ENCODE assay signal across 15 cellular contexts in the genomic region with DNA sequence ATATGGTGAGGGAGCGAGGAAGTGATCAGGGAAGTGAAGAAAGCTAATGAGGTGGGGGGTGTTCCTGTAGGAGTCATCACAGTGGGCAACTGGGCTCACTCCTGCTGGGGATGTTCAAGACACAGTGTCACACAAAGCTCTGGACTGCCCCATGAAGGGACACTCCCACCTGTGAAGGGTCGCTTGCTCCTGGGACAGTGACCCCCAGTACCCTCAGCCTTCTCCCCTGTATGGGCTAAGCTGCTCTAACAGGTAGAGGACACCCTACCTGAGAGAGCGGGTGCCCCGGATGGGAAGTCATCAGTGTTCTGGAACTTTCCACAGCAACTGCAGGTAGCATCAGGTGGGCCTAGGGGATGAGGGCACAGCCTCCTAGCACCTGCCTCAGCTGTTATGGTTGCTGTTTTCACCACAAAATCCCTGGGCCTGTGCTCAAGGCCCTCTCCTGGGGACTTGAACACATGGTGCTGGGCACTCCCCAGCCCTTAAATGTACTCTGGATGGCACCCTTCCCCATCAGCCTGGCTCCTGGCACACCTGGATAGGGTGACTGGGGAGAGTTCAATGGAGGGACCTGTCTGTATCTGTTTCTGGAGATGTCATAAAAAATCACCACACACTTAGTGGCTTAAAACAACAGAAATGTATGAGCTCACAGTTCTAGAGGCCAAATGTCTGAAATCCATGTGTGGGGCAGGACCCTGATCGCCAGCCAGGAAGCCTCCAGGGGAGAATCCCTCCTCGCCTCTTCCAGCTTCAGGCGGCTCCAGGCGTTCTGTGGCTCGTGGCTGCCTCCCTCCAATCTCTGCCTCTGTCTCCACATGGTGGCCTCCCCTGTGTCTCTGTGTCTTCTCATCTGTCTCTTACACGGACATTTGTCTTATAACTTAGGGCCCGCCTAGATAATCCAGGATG.
A peak's percentile ranks its signal among the peaks of the same experiment; 100 is the strongest.
DNase-seq lines count a peak whose midpoint lies in the region; ATAC-seq and TF ChIP-seq lines count a peak whose summit lies in the region.
"Had no signal": no experiment of that assay in that cellular context is flagged by ENCODE, and none has a peak within 500 bp of the region (broad histone marks: within the 10 kb centered on the region; RNA-seq: fewer than 3 reads in every experiment).

No MANE protein-coding gene starts in this region.

- peaks cover 29% of the 10 kb centered on the region for H3K4me1 ChIP-seq in hepatocyte (ENCODE audit: insufficient read depth)
- H3K4me1 ChIP-seq: parathyroid adenoma had no signal

- DNase-seq in HFFc6 (peak; percentile 2), hepatocyte (ENCODE audit: low spot score) (peak; percentile 32), NCI-H2227 (lab: John Stamatoyannopoulos, UW; ENCODE audit: unreplicated experiment) (no peak)
- DNase-seq: cerebellar nuclear complex, erythroblast, NCI-H2107, upper lobe of right lung had no signal

- no peaks in the 10 kb centered on the region for H3K79me2 ChIP-seq in hepatocyte
- H3K79me2 ChIP-seq: parathyroid adenoma had no signal

- no peaks in the 10 kb centered on the region for H3K36me3 ChIP-seq in hepatocyte (replicated peaks; ENCODE audit: insufficient read depth, low read depth)
- H3K36me3 ChIP-seq: upper lobe of right lung had no signal

- no peak overlapping the region for H2AFZ ChIP-seq in hepatocyte
- H2AFZ ChIP-seq: parathyroid adenoma had no signal

- H3K4me1 Mint-ChIP-seq in HFFc6 (ENCODE audit: low read depth) = peaks cover 26% of the 10 kb centered on the region
- H3K4me1 Mint-ChIP-seq in brain = peaks cover 37% of the 10 kb centered on the region

- H3K36me3 Mint-ChIP-seq in HFFc6 (ENCODE audit: low read depth) = no peaks in the 10 kb centered on the region
- no peaks in the 10 kb centered on the region for H3K36me3 Mint-ChIP-seq in brain
- H3K36me3 Mint-ChIP-seq: activated naive CD8-positive, alpha-beta T cell; CD14-positive monocyte had no signal

- no peaks in the 10 kb centered on the region for H3K27me3 ChIP-seq in hepatocyte
- H3K27me3 ChIP-seq: upper lobe of right lung had no signal

- no peaks in the 10 kb centered on the region for H3K9me3 ChIP-seq in hepatocyte (ENCODE audit: low read depth)
- H3K9me3 ChIP-seq: upper lobe of right lung had no signal

- no peak overlapping the region for H3K4me2 ChIP-seq in hepatocyte

- peaks cover 12% of the 10 kb centered on the region for H3K27me3 Mint-ChIP-seq in HFFc6 (ENCODE audit: insufficient read depth)
- no peaks in the 10 kb centered on the region for H3K27me3 Mint-ChIP-seq in brain

- no peak overlapping the region for H3K27ac ChIP-seq in hepatocyte
- peak overlapping the region in 13 of 21 experiments; percentile 4 to 73 (median 46) for H3K27ac ChIP-seq in skin epidermis
- H3K27ac ChIP-seq: parathyroid adenoma had no signal

- TF ChIP-seq CTCF in HFFc6 (IDR thresholded peaks at IDR 0.05) (no peak), brain (conservative IDR thresholded peaks at IDR 0.05) (no peak), hepatocyte (IDR thresholded peaks at IDR 0.05; ENCODE audit: poor library complexity) (no peak)

- WGBS in hepatocyte (ENCODE audit: low lambda C conversion rate, missing lambda C conversion rate) = 65% methylated on average over 11 of the region's 11 CpGs

- H3K4me3 Mint-ChIP-seq in HFFc6 = no peak overlapping the region
- H3K4me3 Mint-ChIP-seq in brain = no peak overlapping the region
- H3K4me3 Mint-ChIP-seq: activated naive CD8-positive, alpha-beta T cell; CD14-positive monocyte had no signal

- H3K9me2 ChIP-seq in hepatocyte (replicated peaks; ENCODE audit: insufficient read depth) = no peaks in the 10 kb centered on the region

- ATAC-seq in HG03139 (IDR thresholded peaks at IDR 0.05; ENCODE audit: unreplicated experiment) (no peak), GM18870 (IDR thresholded peaks at IDR 0.05; ENCODE audit: unreplicated experiment) (no peak), HG03039 (IDR thresholded peaks at IDR 0.05; ENCODE audit: unreplicated experiment) (no peak)
- ATAC-seq: upper lobe of right lung had no signal

- H3K27ac Mint-ChIP-seq in HFFc6 (no peak overlapping the region), brain (peak overlapping the region in 3 of 5 experiments; percentile 5 to 80 (median 67))
- H3K27ac Mint-ChIP-seq: activated naive CD8-positive, alpha-beta T cell; CD14-positive monocyte had no signal

- H3K4me3 ChIP-seq in hepatocyte (no peak overlapping the region), skin epidermis (no peak overlapping the region)
- H3K4me3 ChIP-seq: upper lobe of right lung had no signal

- H4K20me1 ChIP-seq in hepatocyte (ENCODE audit: insufficient read depth, poor library complexity, severe bottlenecking) = no peaks in the 10 kb centered on the region

- H3K9me3 Mint-ChIP-seq in HFFc6 (no peaks in the 10 kb centered on the region), brain (peaks cover 0 to 3% (median 0%) of the 10 kb centered on the region in 5 experiments)
- H3K9me3 Mint-ChIP-seq: CD14-positive monocyte had no signal
